In genomic region chr2:206831442-206831995, GRCh38 we compare ENCODE assay signal across 1 cellular context.
TF ChIP-seq lines count a peak whose summit lies in the region.

No MANE protein-coding gene starts in this region.

TF ChIP-seq in WTC11, 78 proteins besides CTCF, POLR2A, EP300 and RAD21 (continued from another document):
- TF ChIP-seq ZNF425 (CRISPR knock-in tag; conservative IDR thresholded peaks at IDR 0.05) (no peak), MXD4 (CRISPR knock-in tag; IDR thresholded peaks at IDR 0.05; ENCODE audit: borderline replicate concordance) (no peak), TEAD4 (CRISPR knock-in tag; IDR thresholded peaks at IDR 0.05) (no peak), PRRX2 (CRISPR knock-in tag; IDR thresholded peaks at IDR 0.05) (no peak), NFATC4 (CRISPR knock-in tag; IDR thresholded peaks at IDR 0.05) (no peak), GABPB1 (CRISPR knock-in tag; IDR thresholded peaks at IDR 0.05) (no peak), ZNF416 (CRISPR knock-in tag; IDR thresholded peaks at IDR 0.05) (no peak), TEAD1 (CRISPR knock-in tag; IDR thresholded peaks at IDR 0.05) (no peak)
